In the genomic region with DNA sequence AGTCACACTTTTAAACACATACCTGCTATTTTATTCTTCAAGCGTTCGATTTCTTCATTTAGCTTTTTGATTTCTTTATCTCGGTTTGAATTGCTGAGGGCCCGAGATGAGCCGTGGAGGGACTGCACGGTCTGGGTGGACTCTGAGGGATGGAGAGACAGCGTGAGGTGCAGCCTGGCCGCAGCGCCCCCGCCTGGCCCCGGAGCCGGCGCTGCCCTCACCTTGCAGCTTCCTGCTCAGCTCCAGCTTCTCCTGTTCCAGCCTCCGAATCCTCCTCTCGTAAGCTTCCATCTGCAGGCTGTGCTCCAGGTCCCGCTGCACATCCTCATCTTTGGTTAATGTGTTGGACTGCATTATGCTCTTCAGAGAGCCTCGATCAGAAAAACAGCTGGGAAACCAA, we compare ENCODE assay signal across 21 cellular contexts. TPM values are rescaled to one million over a fixed set of nuclear protein-coding genes. Genes with fewer than 3 reads are reported as not detected.
A peak's percentile ranks its signal among the peaks of the same experiment; 100 is the strongest.
DNase-seq lines count a peak whose midpoint lies in the region; ATAC-seq, FAIRE-seq and TF ChIP-seq lines count a peak whose summit lies in the region.
"Had no signal": no experiment of that assay in that cellular context is flagged by ENCODE, and none has a peak within 500 bp of the region (broad histone marks: within the 10 kb centered on the region; RNA-seq: fewer than 3 reads in every experiment).

No MANE protein-coding gene starts in this region.

- no peaks in the 10 kb centered on the region for H3K79me2 ChIP-seq in PC-3 (ENCODE audit: low read length)
- no peaks in the 10 kb centered on the region for H3K79me2 ChIP-seq in H1 (ENCODE audit: control insufficient read depth in 1 of 2, insufficient read depth in 2 of 2, low read length in 2 of 2)

- H3K27ac ChIP-seq in 22Rv1 (no peak overlapping the region), PC-3 (ENCODE audit: low read length) (no peak overlapping the region), H1 (ENCODE audit: low read depth, low read length) (no peak overlapping the region)

- H2AK5ac ChIP-seq in H1 (ENCODE audit: low read depth, low read length) = no peak overlapping the region

- WGBS in H1 (ENCODE audit: extremely low coverage in 1 of 2, insufficient coverage in 1 of 2, insufficient read length in 1 of 2, insufficient replicate concordance in 2 of 2, low coverage in 1 of 2, low lambda C conversion rate in 2 of 2, missing lambda C conversion rate in 1 of 2), 2 experiments = 85% methylated on average over 17 of the region's 17 CpGs; no CpG with 5 or more reads in 1 of the 2 experiments

- H3K4me1 ChIP-seq in PC-3 (ENCODE audit: insufficient read depth, low read length) (no peaks in the 10 kb centered on the region), H1 (replicated peaks in 1 of 4; ENCODE audit: control insufficient read depth in 3 of 4, insufficient read depth in 4 of 4, low read length in 3 of 4) (no peaks in the 10 kb centered on the region)
- H3K4me1 ChIP-seq: BE2C, HAP-1 had no signal

- no peak overlapping the region for H2BK15ac ChIP-seq in H1 (ENCODE audit: low read length)

- FAIRE-seq in H1 (lab: Jason Lieb, UNC) = no peak
- FAIRE-seq: A204.1, HTR-8/SVneo had no signal

- no peaks in the 10 kb centered on the region for H3K4me1 Mint-ChIP-seq in MCF 10A (ENCODE audit: insufficient read depth, unreplicated experiment)
- H3K4me1 Mint-ChIP-seq: CD4-positive, CD25-positive, alpha-beta regulatory T cell had no signal

- no peak overlapping the region for H2BK20ac ChIP-seq in H1 (ENCODE audit: low read length)

- POLR2A ChIA-PET in PC-3 (lab: Charles Lee; ENCODE audit: unreplicated experiment) = no interaction called here
- POLR2A ChIA-PET in H1 (lab: Charles Lee; ENCODE audit: partially characterized antibody) = interaction anchor here (1.1 kb wide), 1 partner anchor 11 kb away, joined by 5 read pairs; no protein-coding TSS in a partner anchor
- POLR2A ChIA-PET in MCF 10A (lab: Yijun Ruan, JAX) = interaction anchor here (3.0 kb wide), 1 partner anchor 11 kb away, joined by 8 read pairs; no protein-coding TSS in a partner anchor

- intact Hi-C loops in PC-3 (cut with micrococcal nuclease) = no loop called here
- intact Hi-C loops in MCF 10A (cut with micrococcal nuclease) = no loop called here

- no peaks in the 10 kb centered on the region for H3K23me2 ChIP-seq in H1 (ENCODE audit: low read depth, low read length)

- no peaks in the 10 kb centered on the region for H3K9me2 ChIP-seq in PC-3 (replicated peaks; ENCODE audit: low read length)

- H3K18ac ChIP-seq in H1 (ENCODE audit: extremely low read depth, low read length) = no peak overlapping the region

- H3K4ac ChIP-seq in H1 (replicated peaks; ENCODE audit: insufficient read length, low read depth, low read length) = no peak overlapping the region

- CTCF ChIA-PET in PC-3 (lab: Charles Lee) (no interaction called here), H1 (lab: Charles Lee; ENCODE audit: partially characterized antibody) (interaction anchor here (0.7 to 2.7 kb wide), 12 partner anchors 9 to 281 kb away, joined by 3 to 9 read pairs (median 3); no protein-coding TSS in a partner anchor), MCF 10A (lab: Yijun Ruan, JAX) (interaction anchor here (0.6 to 1.2 kb wide), 3 partner anchors 99 to 210 kb away, joined by 3 read pairs; no protein-coding TSS in a partner anchor)

- DNase-seq in H7 (peak; percentile 72), PC-3 (no peak), H1 (ENCODE audit: low read depth in 1 of 2, low spot score in 2 of 2) (no peak), NCI-H128 (lab: John Stamatoyannopoulos, UW; ENCODE audit: unreplicated experiment) (no peak), DMS53 treated with DMSO at 0.1 percent for 48 hours (lab: John Stamatoyannopoulos, UW; ENCODE audit: unreplicated experiment) (no peak), MCF 10A (ENCODE audit: unreplicated experiment) (no peak)
- DNase-seq: BE2C; CD4-positive, CD25-positive, alpha-beta regulatory T cell; DMS153; NCI-H1105 treated with DMSO at 0.1 percent for 48 hours; NCI-H1694 treated with DMSO at 0.1 percent for 48 hours; NCI-H524 had no signal

- peak; percentile 10 to 17; a peak in 2 of 4 replicates for TF ChIP-seq RAD21 in H1 (IDR thresholded peaks at IDR 0.05 in 1 of 2, conservative IDR thresholded peaks at IDR 0.05 in 1 of 2; ENCODE audit: low read depth in 2 of 2, low read length in 2 of 2)

- no peak overlapping the region for H4K8ac ChIP-seq in H1 (ENCODE audit: extremely low read depth, insufficient read depth, low read length)

- H3K36me3 Mint-ChIP-seq in MCF 10A (ENCODE audit: insufficient read depth, unreplicated experiment) = peaks cover 95% of the 10 kb centered on the region

- no peak overlapping the region for H3K56ac ChIP-seq in H1 (replicated peaks; ENCODE audit: insufficient read length, low read depth, low read length)

- no peak overlapping the region for H2BK12ac ChIP-seq in H1 (ENCODE audit: low read depth, low read length)

- no peak overlapping the region for H3K4me3 Mint-ChIP-seq in MCF 10A (ENCODE audit: unreplicated experiment)
- H3K4me3 Mint-ChIP-seq: CD4-positive, CD25-positive, alpha-beta regulatory T cell had no signal

- peak; percentile 17; the same call in 1 of the 2 replicates for TF ChIP-seq CTCF in 22Rv1 (IDR thresholded peaks at IDR 0.05)
- TF ChIP-seq CTCF in PC-3 (conservative IDR thresholded peaks at IDR 0.05; ENCODE audit: low read depth, low read length) = peak; percentile 25; the same call in 1 of the 2 replicates
- TF ChIP-seq CTCF in H1 (IDR thresholded peaks at IDR 0.05; ENCODE audit: control extremely low read depth in 1 of 3, insufficient read depth in 1 of 3, low read depth in 1 of 3, low read length in 3 of 3) = peak; percentile 45 to 64 (median 56)
- TF ChIP-seq CTCF in MCF 10A (IDR thresholded peaks at IDR 0.05; ENCODE audit: unreplicated experiment) = no peak

- H3K9me3 ChIP-seq in PC-3 (ENCODE audit: low read length) (no peaks in the 10 kb centered on the region), H1 (ENCODE audit: insufficient read depth in 2 of 2, low read depth in 1 of 2, low read length in 1 of 2) (no peaks in the 10 kb centered on the region)
- H3K9me3 ChIP-seq: BE2C, HAP-1 had no signal

- H4K5ac ChIP-seq in H1 (ENCODE audit: insufficient read length, low read depth, low read length) = no peak overlapping the region

- no peak overlapping the region for H2AFZ ChIP-seq in PC-3 (ENCODE audit: low read length)
- no peak overlapping the region for H2AFZ ChIP-seq in H1 (ENCODE audit: low read length)

- H3K79me1 ChIP-seq in H1 (ENCODE audit: low read depth, low read length) = 0 out of 2 replicates have a peak, but pooled peaks cover 2% of the 10 kb centered on the region

- H3K4me2 ChIP-seq in PC-3 (ENCODE audit: low read length) (no peak overlapping the region), H1 (ENCODE audit: insufficient read depth in 1 of 2, low read depth in 2 of 2, low read length in 2 of 2) (no peak overlapping the region)

- H4K91ac ChIP-seq in H1 (replicated peaks; ENCODE audit: insufficient read length, low read length) = no peak overlapping the region

- H3K36me3 ChIP-seq in H7 (replicated peaks; ENCODE audit: control insufficient read depth, insufficient read depth, low read length) (peaks cover 25% of the 10 kb centered on the region), PC-3 (ENCODE audit: low read depth, low read length) (peaks cover 41% of the 10 kb centered on the region; the same call in 1 of the 2 replicates), H1 (ENCODE audit: control insufficient read depth in 2 of 4, insufficient read depth in 4 of 4, low read length in 3 of 4) (peaks cover 7 to 51% (median 27%) of the 10 kb centered on the region in 4 experiments)

- H3K14ac ChIP-seq in H1 (ENCODE audit: insufficient read length) = no peak overlapping the region

- no peak overlapping the region for H3K27ac Mint-ChIP-seq in MCF 10A (ENCODE audit: low read depth, unreplicated experiment)

- TF ChIP-seq POLR2A in H1 (IDR thresholded peaks at IDR 0.05; ENCODE audit: control extremely low read depth in 1 of 2, low read depth in 2 of 2, low read length in 2 of 2) = no peak

- TF ChIP-seq EP300 in H1 (IDR thresholded peaks at IDR 0.05; ENCODE audit: borderline replicate concordance in 1 of 2, low read depth in 2 of 2, low read length in 2 of 2) = no peak

- H3K9ac ChIP-seq in PC-3 (ENCODE audit: low read length) (no peak overlapping the region), H1 (replicated peaks in 1 of 4; ENCODE audit: extremely low read depth in 1 of 4, low read depth in 3 of 4, low read length in 3 of 4) (no peak overlapping the region)

- no peak overlapping the region for H2BK120ac ChIP-seq in H1 (replicated peaks; ENCODE audit: low read depth, low read length)

- H2BK5ac ChIP-seq in H1 (ENCODE audit: low read depth, low read length) = no peak overlapping the region

- H3K27me3 ChIP-seq in H7 (ENCODE audit: control insufficient read depth, insufficient read depth, low read length) = no peaks in the 10 kb centered on the region
- H3K27me3 ChIP-seq in PC-3 (ENCODE audit: low read length) = no peaks in the 10 kb centered on the region
- H3K27me3 ChIP-seq in H1 (replicated peaks in 1 of 4; ENCODE audit: control insufficient read depth in 3 of 4, extremely low read depth in 1 of 4, insufficient read depth in 3 of 4, low read length in 3 of 4) = no peaks in the 10 kb centered on the region
- H3K27me3 ChIP-seq: BE2C had no signal

- ATAC-seq in PC-3 (no peak), GM21381 (IDR thresholded peaks at IDR 0.05; ENCODE audit: unreplicated experiment) (no peak)
- ATAC-seq: Panc1, Right ventricle myocardium inferior had no signal

- no peak overlapping the region for H3K23ac ChIP-seq in H1 (ENCODE audit: insufficient read length)

- H3F3A ChIP-seq in PC-3 (ENCODE audit: low read length, unreplicated experiment) = no peaks in the 10 kb centered on the region

- no peaks in the 10 kb centered on the region for H3K27me3 Mint-ChIP-seq in MCF 10A (ENCODE audit: insufficient read depth, unreplicated experiment)
- H3K27me3 Mint-ChIP-seq: CD4-positive, CD25-positive, alpha-beta regulatory T cell had no signal

- H3K4me3 ChIP-seq in H7 (ENCODE audit: insufficient read depth, low read depth, low read length) = no peak overlapping the region
- no peak overlapping the region for H3K4me3 ChIP-seq in PC-3 (ENCODE audit: low read length)
- no peak overlapping the region for H3K4me3 ChIP-seq in H1 (ENCODE audit: extremely low read depth in 1 of 4, insufficient read depth in 2 of 4, low read depth in 3 of 4, low read length in 4 of 4)
- H3K4me3 ChIP-seq: HAP-1 had no signal

- no TSS peak for BruUV-seq in PC-3 (replicated peaks; lab: Mats Ljungman, UMichigan)
- no TSS peak for BruUV-seq in MCF 10A (replicated peaks; lab: Mats Ljungman, UMichigan)

- no peaks in the 10 kb centered on the region for H4K20me1 ChIP-seq in PC-3 (ENCODE audit: low read length)
- peaks cover 0 to 6% of the 10 kb centered on the region in 2 experiments for H4K20me1 ChIP-seq in H1 (replicated peaks in 1 of 2; ENCODE audit: control insufficient read depth in 1 of 2, insufficient read depth in 2 of 2, low read length in 2 of 2)

- H3K9me3 Mint-ChIP-seq in MCF 10A (ENCODE audit: unreplicated experiment) = no peaks in the 10 kb centered on the region
- H3K9me3 Mint-ChIP-seq: CD4-positive, CD25-positive, alpha-beta regulatory T cell had no signal

RNA-seq across cellular contexts. Expression of a gene that starts 53.2 kb away (rescaled TPM):
- total RNA-seq in H7 (2014; rRNA removed; shearing (Covaris generic)) = 0.92 and 1.7 TPM in 2 replicates
- total RNA-seq in PC-3 (2014; rRNA removed) (0.17 TPM in 1 of 2 replicates, not detected in the other), MCF 10A (2022) (0.29 TPM in 1 of 2 replicates, not detected in the other)
- 0.99 and 1.5 TPM in 2 replicates for total RNA-seq in H1 (2021; fragmentation: NEBNext Ultra II Directional; extraction: Animal tissue kit (Norgen Biotek cat#: 25700))
- 0.77 and 1.5 TPM in 2 replicates for polyA plus RNA-seq in H1 (2011; rRNA removed)
- polyA plus RNA-seq in H1 (2011; cell fraction: cytosol; rRNA removed) = 0.78 TPM
- 5.4 TPM for polyA plus RNA-seq in H1 (2011; cell fraction: nucleus; rRNA removed)
- polyA plus RNA-seq in H1 (2012, experiment 1 of 2) = 0.54 to 0.84 TPM (median 0.70 TPM) in 4 replicates
- polyA plus RNA-seq in H1 (2012, experiment 2 of 2) = 0.45 TPM
- polyA plus RNA-seq in H1 (2013, experiment 1 of 2) = 1.5 TPM
- 1.3 TPM for polyA plus RNA-seq in H1 (2013, experiment 2 of 2)
- 0.16 TPM in 1 of 2 replicates, not detected in the other for polyA minus RNA-seq in H1 (2011; rRNA and poly(A)+ RNA removed)
- polyA minus RNA-seq in H1 (2011; cell fraction: cytosol; rRNA and poly(A)+ RNA removed) = 0.59 TPM
- polyA minus RNA-seq in H1 (2011; cell fraction: nucleus; rRNA and poly(A)+ RNA removed) = 0.50 TPM
- total RNA-seq: LHCN-M2, SK-MEL-5 had no signal
